9 cellular contexts compared by ENCODE assay signal in the genomic region with DNA sequence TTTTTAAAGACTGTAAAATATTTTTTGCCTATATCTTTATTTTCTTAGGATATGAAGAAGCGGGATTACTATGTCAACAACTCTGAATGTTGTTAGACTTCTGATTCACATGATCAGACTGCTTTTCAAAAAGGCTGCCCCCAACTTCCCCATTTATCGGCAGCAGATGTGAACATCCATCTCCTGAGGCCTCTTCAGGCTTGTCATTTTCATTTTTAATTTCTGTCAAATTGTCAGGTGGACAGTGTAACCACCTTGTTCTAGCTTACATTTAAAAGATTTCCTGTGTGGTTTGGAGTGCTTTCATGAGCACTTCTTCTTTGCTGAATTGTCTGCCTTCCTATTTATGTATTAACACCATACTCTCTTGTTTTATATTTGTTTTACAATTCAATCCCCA.
A peak's percentile ranks its signal among the peaks of the same experiment; 100 is the strongest.
DNase-seq lines count a peak whose midpoint lies in the region; ATAC-seq and TF ChIP-seq lines count a peak whose summit lies in the region.
"Had no signal": no experiment of that assay in that cellular context is flagged by ENCODE, and none has a peak within 500 bp of the region (broad histone marks: within the 10 kb centered on the region; RNA-seq: fewer than 3 reads in every experiment).

No MANE protein-coding gene starts in this region.

- H3K9me3 ChIP-seq in Loucy (ENCODE audit: insufficient read depth, low read depth, low read length), result no peaks in the 10 kb centered on the region

- peak overlapping the region; percentile 99 for H3K27ac Mint-ChIP-seq in memory B cell

- no peak overlapping the region for H2AFZ ChIP-seq in Loucy (ENCODE audit: low read length)

- peak overlapping the region; percentile 19 for H3K4me3 Mint-ChIP-seq in memory B cell

- no peaks in the 10 kb centered on the region for H3K79me2 ChIP-seq in Loucy (ENCODE audit: insufficient read depth, low read length)

- no peaks in the 10 kb centered on the region for H3F3A ChIP-seq in Loucy (ENCODE audit: low read depth)

- H3K4me1 ChIP-seq in Loucy (ENCODE audit: insufficient read depth, low read length, poor library complexity, severe bottlenecking), result peaks cover 18% of the 10 kb centered on the region

- no peaks in the 10 kb centered on the region for H3K27me3 ChIP-seq in Loucy (ENCODE audit: insufficient read depth, low read length, poor library complexity, severe bottlenecking)

- no peaks in the 10 kb centered on the region for H3K27me3 Mint-ChIP-seq in memory B cell

- TF ChIP-seq CTCF in Loucy (conservative IDR thresholded peaks at IDR 0.05; ENCODE audit: low read length), result no peak

- DNase-seq in memory B cell (ENCODE audit: low spot score in 2 of 2) (peak; percentile 37 to 74), DMS153 (lab: John Stamatoyannopoulos, UW) (no peak), iPS-NIHi11 (ENCODE audit: low spot score) (no peak), NCI-H2029 (lab: John Stamatoyannopoulos, UW) (no peak), NCI-H2107 treated with DMSO at 0.1 percent for 48 hours (lab: John Stamatoyannopoulos, UW; ENCODE audit: unreplicated experiment) (no peak)
- DNase-seq: SIG-M5 had no signal

- peak overlapping the region; percentile 14 for H3K4me2 ChIP-seq in Loucy (ENCODE audit: low read depth, low read length, poor library complexity, severe bottlenecking)

- H3K4me1 Mint-ChIP-seq in memory B cell, result peaks cover 41% of the 10 kb centered on the region

- ATAC-seq in GM18907 (IDR thresholded peaks at IDR 0.05; ENCODE audit: unreplicated experiment), result peak; percentile 62
- peak; percentile 62 for ATAC-seq in HG02642 (IDR thresholded peaks at IDR 0.05; ENCODE audit: poor library complexity, unreplicated experiment)
- ATAC-seq in memory B cell (ENCODE audit: low read depth), result peak; percentile 88

- H3K9me3 Mint-ChIP-seq in memory B cell, result no peaks in the 10 kb centered on the region

- H3K9ac ChIP-seq in Loucy (ENCODE audit: low read depth, low read length, poor library complexity, severe bottlenecking), result no peak overlapping the region

- H3K36me3 ChIP-seq in Loucy (ENCODE audit: insufficient read depth, low read length), result peaks cover 13% of the 10 kb centered on the region; the same call in 1 of the 2 replicates

- no peaks in the 10 kb centered on the region for H4K20me1 ChIP-seq in Loucy (ENCODE audit: insufficient read depth, low read length, poor library complexity, severe bottlenecking)

- no peak overlapping the region for H3K4me3 ChIP-seq in Loucy (ENCODE audit: low read length, poor library complexity, severe bottlenecking)

- no peaks in the 10 kb centered on the region for H3K9me2 ChIP-seq in Loucy (replicated peaks; ENCODE audit: low read depth, low read length)

- peaks cover 14% of the 10 kb centered on the region for H3K36me3 Mint-ChIP-seq in memory B cell

Comparison
In these comparisons a context has a peak if more than half of its experiments do, and no peak if none do; other contexts are left out.
1. DNase-seq: peak in memory B cell (2 of 2); none in DMS153 (single experiment), iPS-NIHi11 (single experiment), NCI-H2029 (single experiment) and NCI-H2107 treated with DMSO at 0.1 percent for 48 hours (single experiment).
2. Peak in every context shown above with its lines, with median percentiles within 50 percentile points of each other: ATAC-seq.